ENCODE assay signal across 2 cellular contexts in genomic region chr4:65911720-65912119, GRCh38.
TF ChIP-seq lines count a peak whose summit lies in the region.

No MANE protein-coding gene starts in this region.

TF ChIP-seq in GM23338, 12 proteins besides CTCF, POLR2A, EP300 and RAD21 (continued from another document):
- no peak for TF ChIP-seq REST (IDR thresholded peaks at IDR 0.05; ENCODE audit: unreplicated experiment)
- TF ChIP-seq CREB1 (CRISPR knock-in tag; IDR thresholded peaks at IDR 0.05; ENCODE audit: low read depth): no peak
- TF ChIP-seq ZNF114 (CRISPR knock-in tag; IDR thresholded peaks at IDR 0.05): no peak
- no peak for TF ChIP-seq ZNF331 (CRISPR knock-in tag; IDR thresholded peaks at IDR 0.05; ENCODE audit: low read depth)
- TF ChIP-seq ZNF462 (CRISPR knock-in tag; IDR thresholded peaks at IDR 0.05): no peak
- no peak for TF ChIP-seq NANOG (IDR thresholded peaks at IDR 0.05; ENCODE audit: borderline replicate concordance)
- no peak for TF ChIP-seq JUNB (IDR thresholded peaks at IDR 0.05; ENCODE audit: unreplicated experiment)
TF ChIP-seq in GM23338: peak in this region for 0.

TF ChIP-seq in WTC11, 78 proteins besides CTCF, POLR2A, EP300 and RAD21 (continued from another document):
- TF ChIP-seq, protein P1, sequence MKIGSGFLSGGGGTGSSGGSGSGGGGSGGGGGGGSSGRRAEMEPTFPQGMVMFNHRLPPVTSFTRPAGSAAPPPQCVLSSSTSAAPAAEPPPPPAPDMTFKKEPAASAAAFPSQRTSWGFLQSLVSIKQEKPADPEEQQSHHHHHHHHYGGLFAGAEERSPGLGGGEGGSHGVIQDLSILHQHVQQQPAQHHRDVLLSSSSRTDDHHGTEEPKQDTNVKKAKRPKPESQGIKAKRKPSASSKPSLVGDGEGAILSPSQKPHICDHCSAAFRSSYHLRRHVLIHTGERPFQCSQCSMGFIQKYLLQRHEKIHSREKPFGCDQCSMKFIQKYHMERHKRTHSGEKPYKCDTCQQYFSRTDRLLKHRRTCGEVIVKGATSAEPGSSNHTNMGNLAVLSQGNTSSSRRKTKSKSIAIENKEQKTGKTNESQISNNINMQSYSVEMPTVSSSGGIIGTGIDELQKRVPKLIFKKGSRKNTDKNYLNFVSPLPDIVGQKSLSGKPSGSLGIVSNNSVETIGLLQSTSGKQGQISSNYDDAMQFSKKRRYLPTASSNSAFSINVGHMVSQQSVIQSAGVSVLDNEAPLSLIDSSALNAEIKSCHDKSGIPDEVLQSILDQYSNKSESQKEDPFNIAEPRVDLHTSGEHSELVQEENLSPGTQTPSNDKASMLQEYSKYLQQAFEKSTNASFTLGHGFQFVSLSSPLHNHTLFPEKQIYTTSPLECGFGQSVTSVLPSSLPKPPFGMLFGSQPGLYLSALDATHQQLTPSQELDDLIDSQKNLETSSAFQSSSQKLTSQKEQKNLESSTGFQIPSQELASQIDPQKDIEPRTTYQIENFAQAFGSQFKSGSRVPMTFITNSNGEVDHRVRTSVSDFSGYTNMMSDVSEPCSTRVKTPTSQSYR (CRISPR knock-in tag; IDR thresholded peaks at IDR 0.05): no peak
- TF ChIP-seq, protein P2, sequence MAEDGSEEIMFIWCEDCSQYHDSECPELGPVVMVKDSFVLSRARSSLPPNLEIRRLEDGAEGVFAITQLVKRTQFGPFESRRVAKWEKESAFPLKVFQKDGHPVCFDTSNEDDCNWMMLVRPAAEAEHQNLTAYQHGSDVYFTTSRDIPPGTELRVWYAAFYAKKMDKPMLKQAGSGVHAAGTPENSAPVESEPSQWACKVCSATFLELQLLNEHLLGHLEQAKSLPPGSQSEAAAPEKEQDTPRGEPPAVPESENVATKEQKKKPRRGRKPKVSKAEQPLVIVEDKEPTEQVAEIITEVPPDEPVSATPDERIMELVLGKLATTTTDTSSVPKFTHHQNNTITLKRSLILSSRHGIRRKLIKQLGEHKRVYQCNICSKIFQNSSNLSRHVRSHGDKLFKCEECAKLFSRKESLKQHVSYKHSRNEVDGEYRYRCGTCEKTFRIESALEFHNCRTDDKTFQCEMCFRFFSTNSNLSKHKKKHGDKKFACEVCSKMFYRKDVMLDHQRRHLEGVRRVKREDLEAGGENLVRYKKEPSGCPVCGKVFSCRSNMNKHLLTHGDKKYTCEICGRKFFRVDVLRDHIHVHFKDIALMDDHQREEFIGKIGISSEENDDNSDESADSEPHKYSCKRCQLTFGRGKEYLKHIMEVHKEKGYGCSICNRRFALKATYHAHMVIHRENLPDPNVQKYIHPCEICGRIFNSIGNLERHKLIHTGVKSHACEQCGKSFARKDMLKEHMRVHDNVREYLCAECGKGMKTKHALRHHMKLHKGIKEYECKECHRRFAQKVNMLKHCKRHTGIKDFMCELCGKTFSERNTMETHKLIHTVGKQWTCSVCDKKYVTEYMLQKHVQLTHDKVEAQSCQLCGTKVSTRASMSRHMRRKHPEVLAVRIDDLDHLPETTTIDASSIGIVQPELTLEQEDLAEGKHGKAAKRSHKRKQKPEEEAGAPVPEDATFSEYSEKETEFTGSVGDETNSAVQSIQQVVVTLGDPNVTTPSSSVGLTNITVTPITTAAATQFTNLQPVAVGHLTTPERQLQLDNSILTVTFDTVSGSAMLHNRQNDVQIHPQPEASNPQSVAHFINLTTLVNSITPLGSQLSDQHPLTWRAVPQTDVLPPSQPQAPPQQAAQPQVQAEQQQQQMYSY (CRISPR knock-in tag; IDR thresholded peaks at IDR 0.05): no peak
- TF ChIP-seq NR1H2 (CRISPR knock-in tag; IDR thresholded peaks at IDR 0.05) (no peak), MYBL2 (CRISPR knock-in tag; IDR thresholded peaks at IDR 0.05) (no peak), ZNF317 (CRISPR knock-in tag; IDR thresholded peaks at IDR 0.05; ENCODE audit: borderline replicate concordance, low read depth) (no peak), CDX4 (CRISPR knock-in tag; IDR thresholded peaks at IDR 0.05; ENCODE audit: borderline replicate concordance) (no peak), GABPB1 (CRISPR knock-in tag; IDR thresholded peaks at IDR 0.05) (no peak)
